Comparison of ENCODE assay signal across 26 cellular contexts in the genomic region with DNA sequence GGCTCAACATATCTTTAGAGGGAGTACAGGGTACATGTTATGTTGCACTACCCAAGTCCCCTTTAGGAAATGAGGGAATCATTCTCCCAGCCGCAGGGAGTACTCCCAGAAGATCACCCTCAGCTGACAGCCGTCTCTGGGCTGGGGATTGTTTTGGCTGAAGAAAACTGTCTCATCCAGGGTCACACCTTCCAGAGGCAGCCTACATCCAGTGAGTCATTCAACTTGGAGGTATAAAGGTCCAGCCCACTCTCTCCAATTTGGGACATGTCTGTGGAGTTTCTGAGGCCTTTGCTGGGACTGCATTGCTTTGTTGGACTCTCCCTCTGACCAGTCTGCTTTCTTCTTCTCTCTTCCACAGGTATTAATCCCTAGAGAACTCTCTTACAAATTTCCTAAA. TPM values are rescaled to one million over a fixed set of nuclear protein-coding genes. Genes with fewer than 3 reads are reported as not detected.
DNase-seq lines count a peak whose midpoint lies in the region; ATAC-seq, FAIRE-seq and TF ChIP-seq lines count a peak whose summit lies in the region.
"Had no signal": no experiment of that assay in that cellular context is flagged by ENCODE, and none has a peak within 500 bp of the region (broad histone marks: within the 10 kb centered on the region; RNA-seq: fewer than 3 reads in every experiment).

No MANE protein-coding gene starts in this region.

- H3K27ac ChIP-seq in astrocyte (ENCODE audit: low read depth, low read length), result no peak overlapping the region
- no peak overlapping the region for H3K27ac ChIP-seq in mesendoderm (ENCODE audit: low read depth, low read length)
- no peak overlapping the region for H3K27ac ChIP-seq in tibial artery
- H3K27ac ChIP-seq: cardiac muscle cell, Peyer's patch, SK-N-MC had no signal

- H3K9ac ChIP-seq in astrocyte (ENCODE audit: low read length) (no peak overlapping the region), mesendoderm (ENCODE audit: low read length) (no peak overlapping the region)

- H3K4me2 ChIP-seq in astrocyte (ENCODE audit: low read length), result no peak overlapping the region
- no peak overlapping the region for H3K4me2 ChIP-seq in mesendoderm (ENCODE audit: low read length)
- H3K4me2 ChIP-seq: GM23338 had no signal

- H2AK5ac ChIP-seq in mesendoderm (ENCODE audit: low read length), result no peak overlapping the region

- no peaks in the 10 kb centered on the region for H4K20me1 ChIP-seq in astrocyte (ENCODE audit: insufficient read depth, low read length)

- no peak overlapping the region for H3K23ac ChIP-seq in mesendoderm (ENCODE audit: low read length)

- no peak overlapping the region for H2AFZ ChIP-seq in astrocyte (ENCODE audit: low read depth, low read length)
- H2AFZ ChIP-seq: GM23338 had no signal

- H3K36me3 Mint-ChIP-seq in astrocyte (ENCODE audit: low read depth, unreplicated experiment), result peaks cover 2% of the 10 kb centered on the region
- H3K36me3 Mint-ChIP-seq: CD4-positive, CD25-positive, alpha-beta regulatory T cell; memory B cell; naive thymus-derived CD4-positive, alpha-beta T cell; stimulated activated memory B cell treated with anti-CD40 and anti-IgM and Interleukin-4, amounts not matched to agents 10 μg/mL and 1 μg/mL and 100 μg/mL, for 72 hours had no signal

- H3K4ac ChIP-seq in mesendoderm (ENCODE audit: low read depth, low read length), result no peak overlapping the region

- H2BK15ac ChIP-seq in mesendoderm (replicated peaks; ENCODE audit: low read depth), result no peak overlapping the region

- H3K79me2 ChIP-seq in astrocyte (ENCODE audit: insufficient read depth, low read length) (no peaks in the 10 kb centered on the region), mesendoderm (ENCODE audit: control insufficient read depth, insufficient read depth, low read length) (no peaks in the 10 kb centered on the region)

- peak overlapping the region; percentile 14 for H3K18ac ChIP-seq in mesendoderm (ENCODE audit: low read length)

- no peak overlapping the region for H2BK5ac ChIP-seq in mesendoderm (ENCODE audit: low read length)

- H4K8ac ChIP-seq in mesendoderm (ENCODE audit: low read depth, low read length), result no peak overlapping the region

- intact Hi-C loops in tibial artery (cut with DNase I; ENCODE audit: low total_unique reads), result no loop called here

- H3K9me3 ChIP-seq in astrocyte (ENCODE audit: insufficient read depth, low read depth, low read length) (no peaks in the 10 kb centered on the region), tibial artery (no peaks in the 10 kb centered on the region)
- H3K9me3 ChIP-seq: Peyer's patch had no signal

- H3K4me3 ChIP-seq in astrocyte (ENCODE audit: insufficient read depth, low read depth, low read length) (no peak overlapping the region), mesendoderm (ENCODE audit: low read length) (no peak overlapping the region), tibial artery (no peak overlapping the region)
- H3K4me3 ChIP-seq: cardiac muscle cell, GM23338, Peyer's patch, SK-N-MC had no signal

- peak; percentile 33 for DNase-seq in HPDE6-E6E7 (ENCODE audit: extremely low spot score)
- DNase-seq in astrocyte (ENCODE audit: low read depth), result peak; percentile 24
- peak; percentile 31 for DNase-seq in mesendoderm
- peak; percentile 39 for DNase-seq in urothelium cell line (ENCODE audit: low spot score)
- DNase-seq in dermis blood vessel endothelial cell, result no peak
- no peak for DNase-seq in tibial artery
- DNase-seq: activated T-cell treated with anti-CD3 and anti-CD28 coated beads, Interleukin-2, amount 50 U/mL, for 4 hours; CD4-positive, CD25-positive, alpha-beta regulatory T cell; head of caudate nucleus; left cardiac atrium; MM.1S; naive thymus-derived CD4-positive, alpha-beta T cell; NCI-H1436 treated with DMSO at 0.1 percent for 48 hours; NCI-H524; NK-92 treated with Interleukin-12 subunit alpha and Interleukin-12 subunit beta, amount 100 ng/mL, for 24 hours; nucleus accumbens; Peyer's patch; stimulated activated CD4-positive, alpha-beta T cell treated with anti-CD3 and anti-CD28 coated beads, Interleukin-2, amount 100 ng/mL, for 48 hours had no signal

- no peak overlapping the region for H3K4me3 Mint-ChIP-seq in astrocyte (ENCODE audit: unreplicated experiment)
- H3K4me3 Mint-ChIP-seq: activated T-cell treated with anti-CD3 and anti-CD28 coated beads, Interleukin-2, amount 50 U/mL, for 4 hours; CD4-positive, CD25-positive, alpha-beta regulatory T cell; dendritic cell treated with granulocyte-macrophage colony-stimulating factor and Interleukin-4, amounts not matched to agents 40 ng/mL and 50 ng/mL, for 4 days; GM23338; memory B cell; naive thymus-derived CD4-positive, alpha-beta T cell; stimulated activated memory B cell treated with anti-CD40 and anti-IgM and Interleukin-4, amounts not matched to agents 10 μg/mL and 1 μg/mL and 100 μg/mL, for 72 hours; T-helper 1 cell treated with Interleukin-12 subunit alpha and Interleukin-12 subunit beta and Interleukin-4 antibody, amounts not matched to agents 30 μg/mL and 1 μg/mL, for 36 hours had no signal

- H3K79me1 ChIP-seq in mesendoderm (ENCODE audit: low read length), result no peaks in the 10 kb centered on the region

- H3K27me3 ChIP-seq in astrocyte (ENCODE audit: insufficient read depth, low read length), result peaks cover 8% of the 10 kb centered on the region
- no peaks in the 10 kb centered on the region for H3K27me3 ChIP-seq in mesendoderm (ENCODE audit: insufficient read depth, low read length, poor library complexity)
- H3K27me3 ChIP-seq in tibial artery, result peaks cover 0 to 15% of the 10 kb centered on the region in 2 donors
- H3K27me3 ChIP-seq: cardiac muscle cell, Peyer's patch had no signal

- TF ChIP-seq CTCF in astrocyte (IDR thresholded peaks at IDR 0.05; ENCODE audit: insufficient read depth, low read depth, low read length), result no peak
- no peak for TF ChIP-seq CTCF in tibial artery (IDR thresholded peaks at IDR 0.05)

- no peak overlapping the region for H2BK120ac ChIP-seq in mesendoderm (ENCODE audit: low read depth, low read length)

- peaks cover 10% of the 10 kb centered on the region for H3K4me1 Mint-ChIP-seq in astrocyte (ENCODE audit: low read depth, unreplicated experiment)
- H3K4me1 Mint-ChIP-seq: memory B cell; stimulated activated memory B cell treated with anti-CD40 and anti-IgM and Interleukin-4, amounts not matched to agents 10 μg/mL and 1 μg/mL and 100 μg/mL, for 72 hours had no signal

- H3K27me3 Mint-ChIP-seq in astrocyte (ENCODE audit: low read depth, unreplicated experiment), result no peaks in the 10 kb centered on the region

- peaks cover 4% of the 10 kb centered on the region for H3K9me3 Mint-ChIP-seq in astrocyte (ENCODE audit: unreplicated experiment)
- H3K9me3 Mint-ChIP-seq: activated T-cell treated with anti-CD3 and anti-CD28 coated beads, Interleukin-2, amount 50 U/mL, for 4 hours; dendritic cell treated with granulocyte-macrophage colony-stimulating factor and Interleukin-4, amounts not matched to agents 40 ng/mL and 50 ng/mL, for 4 days; T-helper 1 cell treated with Interleukin-12 subunit alpha and Interleukin-12 subunit beta and Interleukin-4 antibody, amounts not matched to agents 30 μg/mL and 1 μg/mL, for 36 hours had no signal

- FAIRE-seq in astrocyte (lab: Jason Lieb, UNC) (no peak), urothelium cell line (lab: Jason Lieb, UNC) (no peak)

- H3K27ac Mint-ChIP-seq in astrocyte (ENCODE audit: unreplicated experiment), result no peak overlapping the region
- H3K27ac Mint-ChIP-seq: CD4-positive, CD25-positive, alpha-beta regulatory T cell; dendritic cell treated with granulocyte-macrophage colony-stimulating factor and Interleukin-4, amounts not matched to agents 40 ng/mL and 50 ng/mL, for 4 days; GM23338; memory B cell; naive thymus-derived CD4-positive, alpha-beta T cell; stimulated activated memory B cell treated with anti-CD40 and anti-IgM and Interleukin-4, amounts not matched to agents 10 μg/mL and 1 μg/mL and 100 μg/mL, for 72 hours; T-helper 1 cell treated with Interleukin-12 subunit alpha and Interleukin-12 subunit beta and Interleukin-4 antibody, amounts not matched to agents 30 μg/mL and 1 μg/mL, for 36 hours had no signal

- H4K5ac ChIP-seq in mesendoderm (ENCODE audit: low read length), result no peak overlapping the region

- whole genome bisulfite sequencing in mesendoderm (ENCODE audit: extremely low coverage, insufficient coverage, low lambda C conversion rate), result no CpG with 5 or more reads among the region's 2 CpGs

- no peaks in the 10 kb centered on the region for H3K4me1 ChIP-seq in astrocyte (ENCODE audit: insufficient read depth, low read length)
- peaks cover 7% of the 10 kb centered on the region for H3K4me1 ChIP-seq in mesendoderm (ENCODE audit: control insufficient read depth, low read depth, low read length)
- H3K4me1 ChIP-seq in tibial artery, result no peaks in the 10 kb centered on the region
- H3K4me1 ChIP-seq: Peyer's patch had no signal

- no peak for ATAC-seq in HG02571 (IDR thresholded peaks at IDR 0.05; ENCODE audit: unreplicated experiment)
- ATAC-seq: activated T-cell treated with anti-CD3 and anti-CD28 coated beads, Interleukin-2, amount 50 U/mL, for 4 hours; GM23338; left cardiac atrium; naive thymus-derived CD4-positive, alpha-beta T cell; stimulated activated memory B cell treated with anti-CD40 and anti-IgM and Interleukin-4, amounts not matched to agents 10 μg/mL and 1 μg/mL and 100 μg/mL, for 72 hours had no signal

- no peaks in the 10 kb centered on the region for H3K36me3 ChIP-seq in astrocyte (ENCODE audit: insufficient read depth, low read length)
- H3K36me3 ChIP-seq in mesendoderm (ENCODE audit: control insufficient read depth, insufficient read depth, low read length), result no peaks in the 10 kb centered on the region
- no peaks in the 10 kb centered on the region for H3K36me3 ChIP-seq in tibial artery
- H3K36me3 ChIP-seq: cardiac muscle cell, Peyer's patch had no signal

- no peak overlapping the region for H3K56ac ChIP-seq in mesendoderm (ENCODE audit: low read length)

RNA-seq across cellular contexts. Expression of gene RASSF10, which starts 42.1 kb away (rescaled TPM):
- total RNA-seq in astrocyte, result 1.2 and 2.0 TPM in 2 replicates
- 0.35 TPM for polyA plus RNA-seq in mesendoderm (2013, experiment 1 of 2)
- 0.52 TPM for polyA plus RNA-seq in mesendoderm (2013, experiment 2 of 2)
- total RNA-seq in dermis blood vessel endothelial cell, result 1.4 and 5.1 TPM in 2 replicates
- total RNA-seq: activated T-cell treated with anti-CD3 and anti-CD28 coated beads, Interleukin-2, amount 50 U/mL, for 4 hours; CD4-positive, CD25-positive, alpha-beta regulatory T cell; naive thymus-derived CD4-positive, alpha-beta T cell had no signal
- polyA plus RNA-seq: cardiac muscle cell; CD4-positive, CD25-positive, alpha-beta regulatory T cell; naive thymus-derived CD4-positive, alpha-beta T cell had no signal

Comparison
In these comparisons a context has a peak if more than half of its experiments do, and no peak if none do; other contexts are left out.
1. DNase-seq: peak in HPDE6-E6E7 (single experiment), astrocyte (single experiment), mesendoderm (single experiment) and urothelium cell line (single experiment); none in dermis blood vessel endothelial cell (single experiment) and tibial artery (0 of 2).